Comparison of ENCODE assay signal across 8 cellular contexts in genomic region chr10:121926669-121927360, GRCh38. TPM values are rescaled to one million over a fixed set of nuclear protein-coding genes. Genes with fewer than 3 reads are reported as not detected.
DNase-seq lines count a peak whose midpoint lies in the region; ATAC-seq, FAIRE-seq and TF ChIP-seq lines count a peak whose summit lies in the region.

No MANE protein-coding gene starts in this region.

- ATAC-seq in HG03103 (IDR thresholded peaks at IDR 0.05; ENCODE audit: low read depth, unreplicated experiment) (peak; percentile 1), T-cell (replicated peaks in 1 of 4) (no peak)

- H3K36me3 Mint-ChIP-seq in T-cell (peaks cover 8% of the 10 kb centered on the region), nephron (ENCODE audit: low read depth) (peaks cover 11% of the 10 kb centered on the region)

- no peaks in the 10 kb centered on the region for H3K27me3 Mint-ChIP-seq in T-cell
- no peaks in the 10 kb centered on the region for H3K27me3 Mint-ChIP-seq in nephron (ENCODE audit: low read depth)

- peak overlapping the region; percentile 99 for H3K4me3 ChIP-seq in epithelial cell of proximal tubule (ENCODE audit: low read depth, low read length)

- POLR2A ChIA-PET in T-cell (lab: Charles Lee): no interaction called here

- CTCF ChIA-PET in T-cell (lab: Charles Lee): no interaction called here

- FAIRE-seq in GM12891 (lab: Jason Lieb, UNC) (peak; percentile 78), H54 (lab: Jason Lieb, UNC) (no peak)

- peak; percentile 48 for DNase-seq in AG08395 (ENCODE audit: low spot score)
- no peak for DNase-seq in GM12891 (ENCODE audit: insufficient read length, low spot score)
- peak in 4 of 34 experiments; percentile 2 to 17 (median 4) for DNase-seq in T-cell
- DNase-seq in epithelial cell of proximal tubule (ENCODE audit: low read depth): no peak
- DNase-seq in H54 (ENCODE audit: insufficient read length, low spot score): no peak
- DNase-seq in effector CD4-positive, alpha-beta T cell: no peak

- H3K9me3 Mint-ChIP-seq in T-cell (no peaks in the 10 kb centered on the region), nephron (no peaks in the 10 kb centered on the region)

- TF ChIP-seq CTCF in epithelial cell of proximal tubule (conservative IDR thresholded peaks at IDR 0.05; ENCODE audit: low read depth, low read length) (no peak), nephron (IDR thresholded peaks at IDR 0.05; ENCODE audit: unreplicated experiment in 3 of 3) (no peak)

- peak overlapping the region; percentile 88 to 91 for H3K27ac Mint-ChIP-seq in T-cell
- H3K27ac Mint-ChIP-seq in nephron: peak overlapping the region; percentile 81 to 100 (median 95)

- TF ChIP-seq POLR2A in GM12891 (IDR thresholded peaks at IDR 0.05; ENCODE audit: low read depth, low read length) (no peak), H54 (IDR thresholded peaks at IDR 0.05; ENCODE audit: low read depth, low read length) (no peak)

- peak overlapping the region; percentile 83 to 94 (median 92) for H3K4me3 Mint-ChIP-seq in T-cell
- H3K4me3 Mint-ChIP-seq in nephron: peak overlapping the region; percentile 88 to 95 (median 93)

- H3K4me1 Mint-ChIP-seq in T-cell: peaks cover 34 to 42% (median 35%) of the 10 kb centered on the region in 3 donors
- peaks cover 36% of the 10 kb centered on the region for H3K4me1 Mint-ChIP-seq in nephron

TF ChIP-seq in GM12891, 5 proteins besides CTCF, POLR2A, EP300 and RAD21:
- TF ChIP-seq SPI1 (IDR thresholded peaks at IDR 0.05; ENCODE audit: low read depth, low read length): no peak
- TF ChIP-seq POU2F2 (IDR thresholded peaks at IDR 0.05; ENCODE audit: low read depth, low read length): no peak
- TF ChIP-seq POLR2AphosphoS5 (IDR thresholded peaks at IDR 0.05; ENCODE audit: low read depth, low read length): no peak
- TF ChIP-seq TAF1 (IDR thresholded peaks at IDR 0.05; ENCODE audit: low read depth, low read length): no peak
- no peak for TF ChIP-seq PAX5 (IDR thresholded peaks at IDR 0.05; ENCODE audit: insufficient read depth, low read length, severe bottlenecking)

RNA-seq across cellular contexts. Expression of gene ATE1, which starts 1.0 kb away (rescaled TPM):
- polyA plus RNA-seq in GM12891 (2012; ENCODE audit: low read depth, missing spikeins): 8.3 TPM
- total RNA-seq in T-cell: 10 to 100 TPM; 18.6 to 28.9 (median 26.0) TPM
- 15.2 and 22.7 TPM in 2 replicates for total RNA-seq in epithelial cell of proximal tubule

RNA-seq across cellular contexts. Expression of gene NSMCE4A, which starts 48.2 kb away (rescaled TPM):
- polyA plus RNA-seq in GM12891 (2012; ENCODE audit: low read depth, missing spikeins): 35.5 TPM
- total RNA-seq in T-cell (10 to 100 TPM; 41.6 to 79.7 (median 77.5) TPM), epithelial cell of proximal tubule (62.4 and 72.9 TPM in 2 replicates)
